In the genomic region with DNA sequence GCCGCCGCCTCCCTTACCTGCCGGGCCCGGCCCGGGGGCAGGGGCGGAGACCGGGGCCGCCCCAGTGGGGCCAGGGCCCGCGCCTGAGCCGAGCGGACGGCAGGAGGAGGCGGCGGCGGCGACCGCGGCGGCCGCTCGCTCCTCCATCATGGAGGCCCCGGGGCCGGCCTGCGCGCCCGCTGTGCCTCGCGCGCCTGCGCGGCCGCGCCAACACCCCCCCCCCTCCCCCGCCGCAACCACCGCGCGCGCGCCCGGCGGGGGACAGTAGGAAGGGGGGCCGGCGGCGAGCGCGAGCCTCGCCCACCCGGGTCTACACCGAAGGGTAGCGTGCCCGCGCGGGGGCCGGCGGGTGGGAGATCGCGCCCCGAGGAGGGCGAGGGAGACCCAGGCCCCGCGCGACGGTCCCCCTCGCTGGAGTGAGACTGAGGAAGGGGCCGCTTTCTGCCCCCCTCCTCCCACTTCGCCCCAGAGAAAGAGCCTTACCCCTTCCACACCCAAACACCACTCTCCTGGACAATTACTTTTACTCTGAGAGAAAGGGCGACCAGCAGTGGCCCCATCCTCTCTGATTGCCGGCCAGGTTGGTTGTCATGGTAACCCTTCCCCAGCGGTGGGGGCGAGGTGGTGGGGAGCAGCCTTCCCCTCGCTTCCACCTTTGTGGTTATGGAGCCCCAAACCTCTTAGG, we compare ENCODE assay signal across 7 cellular contexts. TPM values are rescaled to one million over a fixed set of nuclear protein-coding genes. Genes with fewer than 3 reads are reported as not detected.
DNase-seq lines count a peak whose midpoint lies in the region; ATAC-seq and TF ChIP-seq lines count a peak whose summit lies in the region.

A gene with protein sequence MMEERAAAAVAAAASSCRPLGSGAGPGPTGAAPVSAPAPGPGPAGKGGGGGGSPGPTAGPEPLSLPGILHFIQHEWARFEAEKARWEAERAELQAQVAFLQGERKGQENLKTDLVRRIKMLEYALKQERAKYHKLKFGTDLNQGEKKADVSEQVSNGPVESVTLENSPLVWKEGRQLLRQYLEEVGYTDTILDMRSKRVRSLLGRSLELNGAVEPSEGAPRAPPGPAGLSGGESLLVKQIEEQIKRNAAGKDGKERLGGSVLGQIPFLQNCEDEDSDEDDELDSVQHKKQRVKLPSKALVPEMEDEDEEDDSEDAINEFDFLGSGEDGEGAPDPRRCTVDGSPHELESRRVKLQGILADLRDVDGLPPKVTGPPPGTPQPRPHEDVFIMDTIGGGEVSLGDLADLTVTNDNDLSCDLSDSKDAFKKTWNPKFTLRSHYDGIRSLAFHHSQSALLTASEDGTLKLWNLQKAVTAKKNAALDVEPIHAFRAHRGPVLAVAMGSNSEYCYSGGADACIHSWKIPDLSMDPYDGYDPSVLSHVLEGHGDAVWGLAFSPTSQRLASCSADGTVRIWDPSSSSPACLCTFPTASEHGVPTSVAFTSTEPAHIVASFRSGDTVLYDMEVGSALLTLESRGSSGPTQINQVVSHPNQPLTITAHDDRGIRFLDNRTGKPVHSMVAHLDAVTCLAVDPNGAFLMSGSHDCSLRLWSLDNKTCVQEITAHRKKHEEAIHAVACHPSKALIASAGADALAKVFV (minus strand): TSS at position 170 of the 685 bp plus-strand sequence. CDS start 20 bp downstream, at position 150.

- H3K9me3 ChIP-seq in neuron (ENCODE audit: low read length) (no peaks in the 10 kb centered on the region), transverse colon (no peaks in the 10 kb centered on the region)

- H2AFZ ChIP-seq in neuron (ENCODE audit: low read depth, low read length): peak within 1 kb of the TSS; percentile 48

- no peak for TF ChIP-seq POLR2A in transverse colon (IDR thresholded peaks at IDR 0.05)

- intact Hi-C loops in transverse colon (cut with DNase I; ENCODE audit: low total_unique reads): loop anchor here (5.0 kb wide), 2 partner anchors 44 to 144 kb away; a partner anchor contains a TSS

- ATAC-seq in GM18498 (IDR thresholded peaks at IDR 0.05; ENCODE audit: unreplicated experiment) (peak; percentile 66), HG03039 (IDR thresholded peaks at IDR 0.05; ENCODE audit: unreplicated experiment) (peak; percentile 42), foreskin keratinocyte (peak; percentile 36)

- H3K4me3 ChIP-seq in neuron (ENCODE audit: low read length) (peak within 1 kb of the TSS; percentile 91), transverse colon (peak within 1 kb of the TSS; percentile 92 to 100 (median 96))

- H3K27ac ChIP-seq in foreskin keratinocyte (peak within 1 kb of the TSS; percentile 91), transverse colon (peak within 1 kb of the TSS; percentile 88 to 96 (median 94))

- TF ChIP-seq EP300 in transverse colon (IDR thresholded peaks at IDR 0.05; ENCODE audit: low read depth): no peak

- TF ChIP-seq CTCF in foreskin keratinocyte (conservative IDR thresholded peaks at IDR 0.05) (no peak), transverse colon (IDR thresholded peaks at IDR 0.05) (no peak)

- DNase-seq in OCI-M1 (lab: John Stamatoyannopoulos, UW): peak; percentile 63
- peak; percentile 49 for DNase-seq in activated gamma-delta T cell (lab: John Stamatoyannopoulos, UW)
- DNase-seq in foreskin keratinocyte: no peak
- peak; percentile 57 for DNase-seq in transverse colon

- in situ Hi-C loops in transverse colon (cut with MboI; ENCODE audit: low pct_ligation_motif_present in 1 of 4, low pct_unique_long_range_greater_than_20kb in 1 of 4, low sequenced_read_pairs in 3 of 4): no loop called here

- H3K36me3 ChIP-seq in neuron (ENCODE audit: insufficient read depth, low read length) (peaks cover 30% of the 10 kb centered on the region), transverse colon (no peaks in the 10 kb centered on the region)

- H3K4me1 ChIP-seq in foreskin keratinocyte (no peaks in the 10 kb centered on the region), neuron (ENCODE audit: insufficient read depth, low read length) (peaks cover 20% of the 10 kb centered on the region), transverse colon (peaks cover 11 to 34% (median 19%) of the 10 kb centered on the region in 4 donors)

- H3K27me3 ChIP-seq in foreskin keratinocyte (no peaks in the 10 kb centered on the region), neuron (ENCODE audit: insufficient read depth, low read length) (no peaks in the 10 kb centered on the region), transverse colon (no peaks in the 10 kb centered on the region)

- whole genome bisulfite sequencing in transverse colon (ENCODE audit: low coverage in 1 of 2), 2 donors: 1% methylated on average over 30 of the region's 73 CpGs; no CpG with 5 or more reads in 1 of the 2 donors

RNA-seq across cellular contexts. Expression of the gene that starts here (rescaled TPM):
- total RNA-seq in foreskin keratinocyte (66.6 and 68.4 TPM in 2 replicates), transverse colon (100 to 1,000 TPM in 3 of 4 donors, 10 to 100 TPM in 1; 81.6 to 306 (median 174) TPM)
- 58.0 and 58.2 TPM in 2 replicates for polyA plus RNA-seq in foreskin keratinocyte

Comparison
In these comparisons a context has a peak if more than half of its experiments do, and no peak if none do; other contexts are left out.
1. DNase-seq: peak in OCI-M1 (single experiment), activated gamma-delta T cell (single experiment) and transverse colon (single experiment); none in foreskin keratinocyte (0 of 2).
2. Peak in every context shown above with its lines, with median percentiles within 50 percentile points of each other: ATAC-seq.